8 cellular contexts compared by ENCODE assay signal in genomic region chr16:89701425-89702406, GRCh38. TPM values are rescaled to one million over a fixed set of nuclear protein-coding genes. Genes with fewer than 3 reads are reported as not detected.
DNase-seq lines count a peak whose midpoint lies in the region; ATAC-seq, FAIRE-seq and TF ChIP-seq lines count a peak whose summit lies in the region.

TSS of gene SPATA2L (minus strand) at chr16:89701705. CDS start at chr16:89701232, 473 bp downstream.

- H3K4me1 ChIP-seq in pancreas = peaks cover 0 to 9% (median 7%) of the 10 kb centered on the region in 3 donors
- H3K4me1 ChIP-seq in tibial nerve = peaks cover 0 to 35% (median 17%) of the 10 kb centered on the region in 4 donors

- H3K27me3 ChIP-seq in pancreas (no peaks in the 10 kb centered on the region), tibial nerve (no peaks in the 10 kb centered on the region)

- TF ChIP-seq POLR2A in tibial nerve (IDR thresholded peaks at IDR 0.05) = peak; percentile 77 to 96

- H3K27me3 Mint-ChIP-seq in HFFc6 (ENCODE audit: insufficient read depth) = peaks cover 2% of the 10 kb centered on the region; the same call in 1 of the 2 replicates
- no peaks in the 10 kb centered on the region for H3K27me3 Mint-ChIP-seq in activated naive CD8-positive, alpha-beta T cell

- no peaks in the 10 kb centered on the region; the same call in 1 of the 2 replicates for H3K36me3 Mint-ChIP-seq in HFFc6 (ENCODE audit: low read depth)
- peaks cover 2% of the 10 kb centered on the region for H3K36me3 Mint-ChIP-seq in activated naive CD8-positive, alpha-beta T cell

- ATAC-seq in pancreas = peak; percentile 76 to 84 (median 80)

- peak within 1 kb of the TSS; percentile 76 for H3K4me3 Mint-ChIP-seq in HFFc6
- H3K4me3 Mint-ChIP-seq in activated naive CD8-positive, alpha-beta T cell = peak within 1 kb of the TSS; percentile 77

- peak; percentile 79 for DNase-seq in GM12864 (ENCODE audit: low read depth)
- DNase-seq in HFFc6 = peak; percentile 71
- peak; percentile 80 for DNase-seq in NCI-H1048 (lab: John Stamatoyannopoulos, UW)
- peak; percentile 85 for DNase-seq in SKM-1 (lab: John Stamatoyannopoulos, UW; ENCODE audit: unreplicated experiment)
- DNase-seq in head of caudate nucleus = peak; percentile 77 to 97 (median 92)
- DNase-seq in pancreas = peak; percentile 97 to 99 (median 98)
- peak; percentile 59 to 62 for DNase-seq in tibial nerve (ENCODE audit: low spot score in 2 of 2)

- peak; percentile 36 to 87 for TF ChIP-seq EP300 in tibial nerve (IDR thresholded peaks at IDR 0.05)

- peak within 1 kb of the TSS; percentile 64 for H3K4me3 ChIP-seq in GM12864 (ENCODE audit: low read depth, low read length)
- peak within 1 kb of the TSS; percentile 56 to 76 (median 70) for H3K4me3 ChIP-seq in pancreas
- peak within 1 kb of the TSS; percentile 54 to 79 (median 70) for H3K4me3 ChIP-seq in tibial nerve

- WGBS in pancreas, 2 donors = 1% methylated on average over 69 to 97 of the region's 97 CpGs
- 1 to 2% methylated on average over 48 to 76 of the region's 97 CpGs for WGBS in tibial nerve, 2 donors

- no peaks in the 10 kb centered on the region for H3K9me3 Mint-ChIP-seq in HFFc6
- no peaks in the 10 kb centered on the region for H3K9me3 Mint-ChIP-seq in activated naive CD8-positive, alpha-beta T cell (ENCODE audit: low read depth)

- FAIRE-seq in pancreas (lab: Jason Lieb, UNC) = no peak

- H3K27ac ChIP-seq in pancreas (peak within 1 kb of the TSS; percentile 88 to 97 (median 94)), tibial nerve (peak within 1 kb of the TSS; percentile 69 to 93 (median 90))

- TF ChIP-seq CTCF in GM12864 (IDR thresholded peaks at IDR 0.05; ENCODE audit: low read depth, low read length, missing control alignments) (peak; percentile 32), HFFc6 (IDR thresholded peaks at IDR 0.05) (peak; percentile 24), pancreas (IDR thresholded peaks at IDR 0.05) (no peak), tibial nerve (IDR thresholded peaks at IDR 0.05) (peak in 3 of 5 experiments; percentile 8 to 28 (median 24))

- peak within 1 kb of the TSS; percentile 70 for H3K27ac Mint-ChIP-seq in HFFc6
- H3K27ac Mint-ChIP-seq in activated naive CD8-positive, alpha-beta T cell = peak within 1 kb of the TSS; percentile 41

- intact Hi-C loops in head of caudate nucleus (cut with DNase I) = loop anchor here (10.0 kb wide), 1 partner anchor 163 kb away; no protein-coding TSS in a partner anchor
- intact Hi-C loops in pancreas (cut with DNase I) = no loop called here

- H3K4me1 Mint-ChIP-seq in HFFc6 (ENCODE audit: low read depth) = peaks cover 6% of the 10 kb centered on the region; the same call in 1 of the 2 replicates
- H3K4me1 Mint-ChIP-seq in activated naive CD8-positive, alpha-beta T cell (ENCODE audit: low read depth) = peaks cover 14% of the 10 kb centered on the region

- H3K9me3 ChIP-seq in pancreas = no peaks in the 10 kb centered on the region
- no peaks in the 10 kb centered on the region for H3K9me3 ChIP-seq in tibial nerve

- no peaks in the 10 kb centered on the region for H3K36me3 ChIP-seq in pancreas
- H3K36me3 ChIP-seq in tibial nerve = peaks cover 0 to 15% (median 4%) of the 10 kb centered on the region in 3 donors

RNA-seq across cellular contexts. Expression of gene SPATA2L, which starts in this region (rescaled TPM):
- 1 to 10 TPM; 5.6 to 6.9 (median 5.9) TPM for total RNA-seq in HFFc6 (2021; fragmentation: NEBNext Ultra II Directional; extraction: Animal tissue kit (Norgen Biotek cat#: 25700))
- total RNA-seq in pancreas (10 to 100 TPM in 4 of 6 donors, 1 to 10 TPM in 2; 9.2 to 22.3 (median 11.1) TPM), tibial nerve (10 to 100 TPM; 10.7 to 33.6 (median 16.1) TPM)
- 10 to 100 TPM; 14.8 to 16.6 TPM for polyA plus RNA-seq in pancreas

Comparison
In these comparisons a context has a peak if more than half of its experiments do, and no peak if none do; other contexts are left out.
1. Peak in every context shown above with its lines: DNase-seq, ATAC-seq, H3K4me3 ChIP-seq and H3K27ac ChIP-seq.
2. CTCF ChIP-seq: peak in GM12864 (single experiment), HFFc6 (single experiment) and tibial nerve (3 of 5); none in pancreas (0 of 4).